In the genomic region with DNA sequence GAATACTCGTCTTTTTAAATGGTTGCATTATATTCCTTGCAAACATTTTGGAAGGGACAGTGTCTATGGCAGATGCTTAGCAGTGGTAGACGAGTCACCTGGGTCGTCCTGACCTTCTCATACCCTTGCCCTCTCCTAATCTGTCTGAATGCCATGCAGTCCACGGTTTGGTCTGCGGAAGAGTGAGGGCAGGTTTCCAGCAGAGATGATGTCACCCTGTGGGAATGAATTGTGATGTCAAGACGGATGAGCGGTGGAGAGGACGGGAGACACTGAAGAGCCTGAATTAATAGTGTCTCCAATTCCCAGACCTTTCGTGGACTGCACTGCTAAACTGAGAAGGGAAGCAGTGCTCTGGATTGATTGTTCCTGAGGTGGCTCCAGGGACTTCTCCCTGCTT, we compare ENCODE assay signal across 14 cellular contexts.
DNase-seq lines count a peak whose midpoint lies in the region; ATAC-seq and TF ChIP-seq lines count a peak whose summit lies in the region.
"Had no signal": no experiment of that assay in that cellular context is flagged by ENCODE, and none has a peak within 500 bp of the region (broad histone marks: within the 10 kb centered on the region; RNA-seq: fewer than 3 reads in every experiment).

No MANE protein-coding gene starts in this region.

- H3K79me2 ChIP-seq in osteoblast (ENCODE audit: insufficient read depth, low read length) (no peaks in the 10 kb centered on the region), GM23338 (replicated peaks; ENCODE audit: insufficient read depth) (no peaks in the 10 kb centered on the region)

- H3K27ac ChIP-seq in osteoblast (ENCODE audit: low read depth, low read length) (no peak overlapping the region), GM23338 (ENCODE audit: low read depth) (no peak overlapping the region)
- H3K27ac ChIP-seq: BLaER1 treated with 17β-estradiol and CSF1 and Interleukin-3, amounts not matched to agents 10 nM and 100 nM; thoracic aorta; VCaP had no signal

- DNase-seq in GM03348 (ENCODE audit: low spot score) (peak; percentile 74), Right ventricle myocardium superior (no peak), osteoblast (ENCODE audit: insufficient read length, low spot score, missing footprints) (peak; percentile 72), UCSD-AML1 (lab: John Stamatoyannopoulos, UW; ENCODE audit: unreplicated experiment) (no peak), 8988T (no peak), GM23338 (ENCODE audit: low spot score) (no peak)
- DNase-seq: activated gamma-delta T cell treated with Interleukin-2 at 50 U/mL for 16 hours; MG63; stimulated activated CD4-positive, alpha-beta T cell treated with anti-CD3 and anti-CD28 coated beads, Interleukin-1b, Interleukin-23, amount 100 ng/mL, for 48 hours had no signal

- TF ChIP-seq CTCF in osteoblast (IDR thresholded peaks at IDR 0.05; ENCODE audit: extremely low read depth, low read depth, low read length) (no peak), GM23338 (conservative IDR thresholded peaks at IDR 0.05; ENCODE audit: low read depth in 2 of 2) (no peak)

- ATAC-seq in SK-N-SH treated with all-trans-retinoic acid at 6 μM for 48 hours (peak; percentile 93), Right ventricle myocardium superior (ENCODE audit: poor library complexity) (peak; percentile 85), GM19455 (IDR thresholded peaks at IDR 0.05; ENCODE audit: unreplicated experiment) (no peak), GM23338 (no peak)

- no peaks in the 10 kb centered on the region for H3K9me2 ChIP-seq in GM23338 (ENCODE audit: insufficient read depth)

- intact Hi-C loops in Right ventricle myocardium superior (cut with DNase I), result no loop called here

- H3K4me2 ChIP-seq in osteoblast (ENCODE audit: insufficient read depth, low read length), result peak overlapping the region; percentile 14
- no peak overlapping the region for H3K4me2 ChIP-seq in GM23338
- H3K4me2 ChIP-seq: BLaER1 treated with 17β-estradiol and CSF1 and Interleukin-3, amounts not matched to agents 10 nM and 100 nM had no signal

- no peaks in the 10 kb centered on the region for H3K9me3 ChIP-seq in osteoblast (ENCODE audit: low read depth, low read length)
- H3K9me3 ChIP-seq: BLaER1 treated with 17β-estradiol and CSF1 and Interleukin-3, amounts not matched to agents 10 nM and 100 nM; thoracic aorta had no signal

- H3F3A ChIP-seq in GM23338 (replicated peaks; ENCODE audit: low read depth), result no peaks in the 10 kb centered on the region

- peaks cover 7% of the 10 kb centered on the region; the same call in 2 of the 3 replicates for H3K4me1 Mint-ChIP-seq in GM23338

- H2AFZ ChIP-seq in osteoblast (ENCODE audit: low read length) (no peak overlapping the region), GM23338 (no peak overlapping the region)

- peaks cover 3% of the 10 kb centered on the region for H3K27me3 Mint-ChIP-seq in GM23338 (ENCODE audit: insufficient read depth, low read depth, poor library complexity)

- H3K4me1 ChIP-seq in osteoblast (ENCODE audit: insufficient read depth, low read length) (peaks cover 3% of the 10 kb centered on the region), GM23338 (ENCODE audit: insufficient read depth) (peaks cover 9% of the 10 kb centered on the region; the same call in 1 of the 2 replicates)
- H3K4me1 ChIP-seq: BLaER1 treated with 17β-estradiol and CSF1 and Interleukin-3, amounts not matched to agents 10 nM and 100 nM had no signal

- H3K4me3 ChIP-seq in osteoblast (ENCODE audit: insufficient read depth, low read length), result no peak overlapping the region
- H3K4me3 ChIP-seq in GM23338, result no peak overlapping the region
- H3K4me3 ChIP-seq: BLaER1 treated with 17β-estradiol and CSF1 and Interleukin-3, amounts not matched to agents 10 nM and 100 nM; MG63; thoracic aorta had no signal

- H3K36me3 ChIP-seq in osteoblast (ENCODE audit: insufficient read depth, low read length) (no peaks in the 10 kb centered on the region), GM23338 (ENCODE audit: insufficient read depth) (no peaks in the 10 kb centered on the region)
- H3K36me3 ChIP-seq: BLaER1 treated with 17β-estradiol and CSF1 and Interleukin-3, amounts not matched to agents 10 nM and 100 nM; MG63; thoracic aorta had no signal

- H3K27me3 ChIP-seq in osteoblast (ENCODE audit: insufficient read depth, low read length) (no peaks in the 10 kb centered on the region), GM23338 (ENCODE audit: insufficient read depth) (no peaks in the 10 kb centered on the region)
- H3K27me3 ChIP-seq: BLaER1 treated with 17β-estradiol and CSF1 and Interleukin-3, amounts not matched to agents 10 nM and 100 nM had no signal

- no peaks in the 10 kb centered on the region for H3K36me3 Mint-ChIP-seq in GM23338 (ENCODE audit: low read depth)

- H3K4me3 Mint-ChIP-seq in GM23338, result no peak overlapping the region

- peaks cover 5% of the 10 kb centered on the region for H4K20me1 ChIP-seq in osteoblast (ENCODE audit: insufficient read depth, low read length)
- no peaks in the 10 kb centered on the region for H4K20me1 ChIP-seq in GM23338 (replicated peaks; ENCODE audit: insufficient read depth)
- H4K20me1 ChIP-seq: BLaER1 treated with 17β-estradiol and CSF1 and Interleukin-3, amounts not matched to agents 10 nM and 100 nM had no signal

- H3K27ac Mint-ChIP-seq in GM23338, result no peak overlapping the region

- no peaks in the 10 kb centered on the region for H3K9me3 Mint-ChIP-seq in GM23338

TF ChIP-seq in SK-N-SH treated with all-trans-retinoic acid at 6 μM for 48 hours, 23 proteins besides CTCF, POLR2A, EP300 and RAD21:
- no peak for TF ChIP-seq ZNF565 (CRISPR knock-in tag; conservative IDR thresholded peaks at IDR 0.05; ENCODE audit: low read depth)
- TF ChIP-seq, protein P1, sequence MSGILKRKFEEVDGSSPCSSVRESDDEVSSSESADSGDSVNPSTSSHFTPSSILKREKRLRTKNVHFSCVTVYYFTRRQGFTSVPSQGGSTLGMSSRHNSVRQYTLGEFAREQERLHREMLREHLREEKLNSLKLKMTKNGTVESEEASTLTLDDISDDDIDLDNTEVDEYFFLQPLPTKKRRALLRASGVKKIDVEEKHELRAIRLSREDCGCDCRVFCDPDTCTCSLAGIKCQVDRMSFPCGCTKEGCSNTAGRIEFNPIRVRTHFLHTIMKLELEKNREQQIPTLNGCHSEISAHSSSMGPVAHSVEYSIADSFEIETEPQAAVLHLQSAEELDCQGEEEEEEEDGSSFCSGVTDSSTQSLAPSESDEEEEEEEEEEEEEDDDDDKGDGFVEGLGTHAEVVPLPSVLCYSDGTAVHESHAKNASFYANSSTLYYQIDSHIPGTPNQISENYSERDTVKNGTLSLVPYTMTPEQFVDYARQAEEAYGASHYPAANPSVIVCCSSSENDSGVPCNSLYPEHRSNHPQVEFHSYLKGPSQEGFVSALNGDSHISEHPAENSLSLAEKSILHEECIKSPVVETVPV (CRISPR knock-in tag; IDR thresholded peaks at IDR 0.05), result no peak
- no peak for TF ChIP-seq BACH2 (CRISPR knock-in tag; IDR thresholded peaks at IDR 0.05; ENCODE audit: borderline replicate concordance)
- peak; percentile 78 for TF ChIP-seq ISL1 (CRISPR knock-in tag; IDR thresholded peaks at IDR 0.05)
- TF ChIP-seq, protein P2, sequence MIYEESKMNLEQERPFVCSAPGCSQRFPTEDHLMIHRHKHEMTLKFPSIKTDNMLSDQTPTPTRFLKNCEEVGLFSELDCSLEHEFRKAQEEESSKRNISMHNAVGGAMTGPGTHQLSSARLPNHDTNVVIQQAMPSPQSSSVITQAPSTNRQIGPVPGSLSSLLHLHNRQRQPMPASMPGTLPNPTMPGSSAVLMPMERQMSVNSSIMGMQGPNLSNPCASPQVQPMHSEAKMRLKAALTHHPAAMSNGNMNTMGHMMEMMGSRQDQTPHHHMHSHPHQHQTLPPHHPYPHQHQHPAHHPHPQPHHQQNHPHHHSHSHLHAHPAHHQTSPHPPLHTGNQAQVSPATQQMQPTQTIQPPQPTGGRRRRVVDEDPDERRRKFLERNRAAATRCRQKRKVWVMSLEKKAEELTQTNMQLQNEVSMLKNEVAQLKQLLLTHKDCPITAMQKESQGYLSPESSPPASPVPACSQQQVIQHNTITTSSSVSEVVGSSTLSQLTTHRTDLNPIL (CRISPR knock-in tag; IDR thresholded peaks at IDR 0.05; ENCODE audit: low read depth), result peak; percentile 84; the same call in 1 of the 2 replicates

TF ChIP-seq in GM23338, 12 proteins besides CTCF, POLR2A, EP300 and RAD21 (continues in another document):
- TF ChIP-seq, protein P3, sequence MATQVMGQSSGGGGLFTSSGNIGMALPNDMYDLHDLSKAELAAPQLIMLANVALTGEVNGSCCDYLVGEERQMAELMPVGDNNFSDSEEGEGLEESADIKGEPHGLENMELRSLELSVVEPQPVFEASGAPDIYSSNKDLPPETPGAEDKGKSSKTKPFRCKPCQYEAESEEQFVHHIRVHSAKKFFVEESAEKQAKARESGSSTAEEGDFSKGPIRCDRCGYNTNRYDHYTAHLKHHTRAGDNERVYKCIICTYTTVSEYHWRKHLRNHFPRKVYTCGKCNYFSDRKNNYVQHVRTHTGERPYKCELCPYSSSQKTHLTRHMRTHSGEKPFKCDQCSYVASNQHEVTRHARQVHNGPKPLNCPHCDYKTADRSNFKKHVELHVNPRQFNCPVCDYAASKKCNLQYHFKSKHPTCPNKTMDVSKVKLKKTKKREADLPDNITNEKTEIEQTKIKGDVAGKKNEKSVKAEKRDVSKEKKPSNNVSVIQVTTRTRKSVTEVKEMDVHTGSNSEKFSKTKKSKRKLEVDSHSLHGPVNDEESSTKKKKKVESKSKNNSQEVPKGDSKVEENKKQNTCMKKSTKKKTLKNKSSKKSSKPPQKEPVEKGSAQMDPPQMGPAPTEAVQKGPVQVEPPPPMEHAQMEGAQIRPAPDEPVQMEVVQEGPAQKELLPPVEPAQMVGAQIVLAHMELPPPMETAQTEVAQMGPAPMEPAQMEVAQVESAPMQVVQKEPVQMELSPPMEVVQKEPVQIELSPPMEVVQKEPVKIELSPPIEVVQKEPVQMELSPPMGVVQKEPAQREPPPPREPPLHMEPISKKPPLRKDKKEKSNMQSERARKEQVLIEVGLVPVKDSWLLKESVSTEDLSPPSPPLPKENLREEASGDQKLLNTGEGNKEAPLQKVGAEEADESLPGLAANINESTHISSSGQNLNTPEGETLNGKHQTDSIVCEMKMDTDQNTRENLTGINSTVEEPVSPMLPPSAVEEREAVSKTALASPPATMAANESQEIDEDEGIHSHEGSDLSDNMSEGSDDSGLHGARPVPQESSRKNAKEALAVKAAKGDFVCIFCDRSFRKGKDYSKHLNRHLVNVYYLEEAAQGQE (IDR thresholded peaks at IDR 0.05; ENCODE audit: unreplicated experiment), result no peak
- TF ChIP-seq ETS1 (IDR thresholded peaks at IDR 0.05), result no peak
- TF ChIP-seq ZNF114 (CRISPR knock-in tag; IDR thresholded peaks at IDR 0.05), result no peak
- no peak for TF ChIP-seq JUNB (IDR thresholded peaks at IDR 0.05; ENCODE audit: unreplicated experiment)

Comparison
In these comparisons a context has a peak if more than half of its experiments do, and no peak if none do; other contexts are left out.
1. DNase-seq: peak in GM03348 (single experiment) and osteoblast (single experiment); none in Right ventricle myocardium superior (single experiment), UCSD-AML1 (single experiment), 8988T (single experiment) and GM23338 (single experiment).
2. ATAC-seq: peak in SK-N-SH treated with all-trans-retinoic acid at 6 μM for 48 hours (single experiment) and Right ventricle myocardium superior (single experiment); none in GM19455 (single experiment) and GM23338 (single experiment).